13 cellular contexts compared by ENCODE assay signal in the genomic region with DNA sequence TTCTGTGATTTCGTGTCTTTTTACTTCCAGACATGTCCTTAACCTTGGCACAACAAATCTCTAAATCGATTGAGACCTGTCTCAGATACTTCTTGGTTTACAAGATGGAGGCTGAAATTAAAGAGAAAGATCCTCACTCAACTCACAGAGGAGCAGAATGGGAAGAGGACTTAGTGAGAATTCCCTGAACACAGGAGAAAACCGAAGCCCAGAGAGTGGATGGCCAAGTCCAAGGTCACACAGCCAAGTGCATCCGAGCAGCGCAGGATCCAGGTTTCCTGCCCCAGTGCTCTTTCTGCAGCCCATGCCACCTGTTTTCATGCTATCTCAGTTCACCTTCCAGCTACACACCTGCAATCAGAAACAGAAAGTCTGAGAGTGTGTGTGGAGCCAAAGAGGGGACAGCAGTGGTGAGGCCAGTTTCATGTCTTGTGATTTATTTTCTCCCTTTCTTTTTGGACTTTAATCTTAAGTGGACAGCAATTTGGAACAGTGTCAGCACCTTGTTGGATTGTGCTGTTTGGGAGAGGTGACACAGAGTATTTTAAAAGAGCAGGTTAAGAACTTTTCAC. TPM values are rescaled to one million over a fixed set of nuclear protein-coding genes. Genes with fewer than 3 reads are reported as not detected.
DNase-seq lines count a peak whose midpoint lies in the region; ATAC-seq and TF ChIP-seq lines count a peak whose summit lies in the region.
"Had no signal": no experiment of that assay in that cellular context is flagged by ENCODE, and none has a peak within 500 bp of the region (broad histone marks: within the 10 kb centered on the region; RNA-seq: fewer than 3 reads in every experiment).

No MANE protein-coding gene starts in this region.

- no peaks in the 10 kb centered on the region for H3K9me3 Mint-ChIP-seq in activated T-helper 17 cell treated with anti-CD3 and anti-CD28 coated beads, Interleukin-2, amount 50 U/mL, for 72 hours

- TF ChIP-seq CTCF in DOHH2 (IDR thresholded peaks at IDR 0.05; ENCODE audit: low read depth, low read length, poor library complexity, severe bottlenecking), result no peak
- TF ChIP-seq CTCF in coronary artery (IDR thresholded peaks at IDR 0.05), result no peak
- no peak for TF ChIP-seq CTCF in omental fat pad (IDR thresholded peaks at IDR 0.05)

- H3K36me3 Mint-ChIP-seq in activated T-helper 17 cell treated with anti-CD3 and anti-CD28 coated beads, Interleukin-2, amount 50 U/mL, for 72 hours (ENCODE audit: low read depth), result no peaks in the 10 kb centered on the region

- peaks cover 10% of the 10 kb centered on the region for H3K27me3 Mint-ChIP-seq in activated T-helper 17 cell treated with anti-CD3 and anti-CD28 coated beads, Interleukin-2, amount 50 U/mL, for 72 hours

- no peaks in the 10 kb centered on the region for H4K20me1 ChIP-seq in DOHH2 (ENCODE audit: control insufficient read depth, insufficient read depth, low read depth, low read length)

- peaks cover 8% of the 10 kb centered on the region for H3K36me3 ChIP-seq in DOHH2 (ENCODE audit: control insufficient read depth, low read length)

- H3K4me2 ChIP-seq in DOHH2 (ENCODE audit: low read length), result peak overlapping the region; percentile 42

- H3K27me3 ChIP-seq in DOHH2 (ENCODE audit: control insufficient read depth, low read length), result peaks cover 15% of the 10 kb centered on the region

- no peak overlapping the region for H3K27ac Mint-ChIP-seq in activated T-helper 17 cell treated with anti-CD3 and anti-CD28 coated beads, Interleukin-2, amount 50 U/mL, for 72 hours
- H3K27ac Mint-ChIP-seq: HFFc6 had no signal

- no peaks in the 10 kb centered on the region for H3K79me2 ChIP-seq in DOHH2 (ENCODE audit: control insufficient read depth, low read length)

- H3K4me1 ChIP-seq in DOHH2 (ENCODE audit: control insufficient read depth, low read length), result peaks cover 85% of the 10 kb centered on the region

- DNase-seq in coronary artery (ENCODE audit: low spot score) (no peak), OCI-M1 (lab: John Stamatoyannopoulos, UW) (no peak), omental fat pad (ENCODE audit: low spot score) (no peak)
- no peak for DNase-seq in activated CD4-positive, alpha-beta T cell treated with anti-CD3 and anti-CD28 coated beads, Interleukin-2, amount 50 U/mL, for 4 hours
- DNase-seq: activated CD8-positive, alpha-beta memory T cell treated with anti-CD3 and anti-CD28 coated beads for 24 hours; activated naive CD4-positive, alpha-beta T cell treated with anti-CD3 and anti-CD28 coated beads, Interleukin-2, amount 50 U/mL, for 16 hours; HFFc6 had no signal

- H3K4me3 ChIP-seq in DOHH2 (ENCODE audit: low read length) (peak overlapping the region; percentile 28; the same call in 1 of the 2 replicates), coronary artery (peak overlapping the region; percentile 45)

- no peak overlapping the region for H3K4me3 Mint-ChIP-seq in activated T-helper 17 cell treated with anti-CD3 and anti-CD28 coated beads, Interleukin-2, amount 50 U/mL, for 72 hours
- H3K4me3 Mint-ChIP-seq: HFFc6 had no signal

- H3F3A ChIP-seq in DOHH2 (ENCODE audit: control insufficient read depth, insufficient read depth), result peaks cover 3% of the 10 kb centered on the region; the same call in 1 of the 2 replicates

- no peaks in the 10 kb centered on the region for H3K9me3 ChIP-seq in DOHH2 (ENCODE audit: control insufficient read depth, insufficient read depth, low read length)

- peak overlapping the region; percentile 49 for H3K27ac ChIP-seq in DOHH2 (ENCODE audit: low read depth, low read length)
- H3K27ac ChIP-seq in coronary artery, result no peak overlapping the region

- no peaks in the 10 kb centered on the region for H3K4me1 Mint-ChIP-seq in activated T-helper 17 cell treated with anti-CD3 and anti-CD28 coated beads, Interleukin-2, amount 50 U/mL, for 72 hours

- peak; percentile 21 for ATAC-seq in GM19463 (IDR thresholded peaks at IDR 0.05; ENCODE audit: unreplicated experiment)
- peak; percentile 33 for ATAC-seq in HG03135 (IDR thresholded peaks at IDR 0.05; ENCODE audit: unreplicated experiment)
- no peak for ATAC-seq in omental fat pad (ENCODE audit: low FRiP score)
- no peak for ATAC-seq in activated T-helper 17 cell treated with anti-CD3 and anti-CD28 coated beads, Interleukin-2, amount 50 U/mL, for 72 hours (replicated peaks)
- ATAC-seq: esophagus mucosa had no signal

- no peaks in the 10 kb centered on the region for H3K9me2 ChIP-seq in DOHH2 (replicated peaks; ENCODE audit: control insufficient read depth, low read length)

RNA-seq across cellular contexts. Expression of a gene that starts 22.9 kb away (rescaled TPM):
- total RNA-seq in omental fat pad, result not detected
- not detected for total RNA-seq in activated T-helper 17 cell treated with anti-CD3 and anti-CD28 coated beads, Interleukin-2, amount 50 U/mL, for 72 hours
- total RNA-seq: cerebellum, esophagus mucosa, HFFc6 had no signal

RNA-seq across cellular contexts. Expression of a gene that starts 50.6 kb away (rescaled TPM):
- not detected for total RNA-seq in omental fat pad
- total RNA-seq in activated T-helper 17 cell treated with anti-CD3 and anti-CD28 coated beads, Interleukin-2, amount 50 U/mL, for 72 hours, result not detected
- total RNA-seq: cerebellum, HFFc6 had no signal

Comparison
In these comparisons a context has a peak if more than half of its experiments do, and no peak if none do; other contexts are left out.
1. ATAC-seq: peak in GM19463 (single experiment) and HG03135 (single experiment); none in omental fat pad (single experiment) and activated T-helper 17 cell treated with anti-CD3 and anti-CD28 coated beads, Interleukin-2, amount 50 U/mL, for 72 hours (single experiment).